1 cellular context compared by ENCODE assay signal in genomic region chr16:2152695-2153506, GRCh38.
TF ChIP-seq lines count a peak whose summit lies in the region.

No MANE protein-coding gene starts in this region.

TF ChIP-seq in K562, 482 proteins besides CTCF, POLR2A, EP300 and RAD21 (continued from another document and continues in another):
- TF ChIP-seq ZBTB11 (CRISPR knock-in tag; IDR thresholded peaks at IDR 0.05) = no peak
- TF ChIP-seq MBD2 (IDR thresholded peaks at IDR 0.05; ENCODE audit: borderline replicate concordance, low read depth) = 0 out of 2 replicates have a peak, but pooled peaks have one; percentile 18
- TF ChIP-seq KDM1A (IDR thresholded peaks at IDR 0.05) = no peak
- no peak for TF ChIP-seq NR4A1 (CRISPR knock-in tag; IDR thresholded peaks at IDR 0.05)
- 0 out of 2 replicates have a peak, but pooled peaks have one; percentile 19 for TF ChIP-seq NR4A1 (tag; IDR thresholded peaks at IDR 0.05)
- no peak for TF ChIP-seq XRCC4 (IDR thresholded peaks at IDR 0.05; ENCODE audit: extremely low read depth, insufficient read depth, insufficient read length)
- no peak for TF ChIP-seq MAZ (CRISPR knock-in tag; conservative IDR thresholded peaks at IDR 0.05 in 1 of 2, IDR thresholded peaks at IDR 0.05 in 1 of 2)
- no peak for TF ChIP-seq BMI1 (IDR thresholded peaks at IDR 0.05; ENCODE audit: low read length)
- no peak for TF ChIP-seq TEAD4 (IDR thresholded peaks at IDR 0.05; ENCODE audit: low read length)
- no peak for TF ChIP-seq TEAD4 (CRISPR knock-in tag; IDR thresholded peaks at IDR 0.05; ENCODE audit: borderline replicate concordance)
- TF ChIP-seq ZNF507 (tag; conservative IDR thresholded peaks at IDR 0.05) = no peak
- no peak; the same call in 1 of the 2 replicates for TF ChIP-seq GABPA (tag; conservative IDR thresholded peaks at IDR 0.05; ENCODE audit: low read depth)
- no peak for TF ChIP-seq SMAD3 (CRISPR knock-in tag; conservative IDR thresholded peaks at IDR 0.05)
- no peak for TF ChIP-seq ZBTB7A (IDR thresholded peaks at IDR 0.05; ENCODE audit: borderline replicate concordance, control insufficient read depth, low read depth, low read length)
- TF ChIP-seq CAMTA2 (CRISPR knock-in tag; conservative IDR thresholded peaks at IDR 0.05) = no peak
- no peak for TF ChIP-seq HEY1 (CRISPR knock-in tag; IDR thresholded peaks at IDR 0.05; ENCODE audit: borderline replicate concordance)
- TF ChIP-seq BDP1 (IDR thresholded peaks at IDR 0.05; ENCODE audit: insufficient read depth, insufficient read length) = no peak
- TF ChIP-seq ZBTB17 (CRISPR knock-in tag; IDR thresholded peaks at IDR 0.05) = no peak
- TF ChIP-seq ZNF174 (CRISPR knock-in tag; IDR thresholded peaks at IDR 0.05) = no peak
- TF ChIP-seq GTF2B (IDR thresholded peaks at IDR 0.05; ENCODE audit: extremely low read depth, insufficient read length) = no peak
- no peak for TF ChIP-seq ZNF324 (CRISPR knock-in tag; IDR thresholded peaks at IDR 0.05)
- peak; percentile 74; the same call in 1 of the 2 replicates for TF ChIP-seq ZNF740 (CRISPR knock-in tag; IDR thresholded peaks at IDR 0.05)
- TF ChIP-seq ZNF740 (tag; IDR thresholded peaks at IDR 0.05) = no peak; a peak in 1 of 4 replicates
- no peak for TF ChIP-seq CLOCK (CRISPR knock-in tag; IDR thresholded peaks at IDR 0.05; ENCODE audit: borderline replicate concordance)
- TF ChIP-seq FOXO4 (CRISPR knock-in tag; IDR thresholded peaks at IDR 0.05) = no peak
- TF ChIP-seq HMGXB4 (CRISPR knock-in tag; IDR thresholded peaks at IDR 0.05) = no peak; the same call in 1 of the 2 replicates
- TF ChIP-seq ZNF282 (CRISPR knock-in tag; IDR thresholded peaks at IDR 0.05) = no peak
- peak; percentile 57 for TF ChIP-seq MGA (IDR thresholded peaks at IDR 0.05)
- TF ChIP-seq, protein P1, sequence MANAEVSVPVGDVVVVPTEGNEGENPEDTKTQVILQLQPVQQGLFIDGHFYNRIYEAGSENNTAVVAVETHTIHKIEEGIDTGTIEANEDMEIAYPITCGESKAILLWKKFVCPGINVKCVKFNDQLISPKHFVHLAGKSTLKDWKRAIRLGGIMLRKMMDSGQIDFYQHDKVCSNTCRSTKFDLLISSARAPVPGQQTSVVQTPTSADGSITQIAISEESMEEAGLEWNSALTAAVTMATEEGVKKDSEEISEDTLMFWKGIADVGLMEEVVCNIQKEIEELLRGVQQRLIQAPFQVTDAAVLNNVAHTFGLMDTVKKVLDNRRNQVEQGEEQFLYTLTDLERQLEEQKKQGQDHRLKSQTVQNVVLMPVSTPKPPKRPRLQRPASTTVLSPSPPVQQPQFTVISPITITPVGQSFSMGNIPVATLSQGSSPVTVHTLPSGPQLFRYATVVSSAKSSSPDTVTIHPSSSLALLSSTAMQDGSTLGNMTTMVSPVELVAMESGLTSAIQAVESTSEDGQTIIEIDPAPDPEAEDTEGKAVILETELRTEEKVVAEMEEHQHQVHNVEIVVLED (CRISPR knock-in tag; IDR thresholded peaks at IDR 0.05) = no peak
- no peak for TF ChIP-seq ZNF232 (CRISPR knock-in tag; IDR thresholded peaks at IDR 0.05)
- peak; percentile 15; the same call in 1 of the 2 replicates for TF ChIP-seq CTBP1 (IDR thresholded peaks at IDR 0.05; ENCODE audit: borderline replicate concordance)
- no peak for TF ChIP-seq SRSF1 (IDR thresholded peaks at IDR 0.05; ENCODE audit: low read depth, low read length)
- TF ChIP-seq NFRKB (IDR thresholded peaks at IDR 0.05; ENCODE audit: low read depth) = no peak
- no peak for TF ChIP-seq HDAC3 (IDR thresholded peaks at IDR 0.05; ENCODE audit: borderline replicate concordance, partially characterized antibody)
- TF ChIP-seq TAL1 (IDR thresholded peaks at IDR 0.05) = no peak
